ENCODE assay signal across 8 cellular contexts in the genomic region with DNA sequence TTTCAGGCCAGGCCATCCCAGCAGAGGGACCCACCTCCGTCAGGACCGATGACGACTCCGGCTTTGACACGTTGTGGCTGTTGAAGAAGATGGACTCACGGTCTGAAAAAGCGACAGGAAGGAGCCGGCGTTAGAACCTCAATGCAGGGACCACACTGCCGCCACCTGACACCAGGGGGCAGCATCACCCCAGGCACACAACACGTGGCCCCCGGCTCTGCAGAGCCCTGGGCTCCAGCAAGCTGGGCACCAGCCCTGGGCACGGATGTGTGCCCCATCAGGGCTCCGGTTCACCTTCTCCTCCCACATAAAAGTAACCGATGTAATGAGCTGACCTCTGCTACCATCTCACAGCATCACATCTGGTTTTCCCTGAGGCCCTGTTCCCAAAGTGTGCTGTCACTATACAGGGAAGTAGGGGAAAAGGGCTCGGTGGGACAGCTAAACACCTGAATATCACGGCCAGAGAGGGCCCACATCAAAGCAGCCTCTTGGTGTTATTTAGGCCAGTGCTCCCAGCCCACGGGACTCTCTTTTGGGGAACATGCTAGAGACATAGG. TPM values are rescaled to one million over a fixed set of nuclear protein-coding genes. Genes with fewer than 3 reads are reported as not detected.
DNase-seq lines count a peak whose midpoint lies in the region; ATAC-seq and TF ChIP-seq lines count a peak whose summit lies in the region.

No MANE protein-coding gene starts in this region.

- CTCF ChIA-PET in activated naive CD4-positive, alpha-beta T cell treated with anti-CD3 and anti-CD28 coated beads for 36 hours (lab: Charles Lee) = interaction anchor here (0.6 to 1.9 kb wide), 20 partner anchors 8 to 234 kb away, joined by 3 to 12 read pairs (median 3); no protein-coding TSS in a partner anchor

- TF ChIP-seq POLR2A in transverse colon (IDR thresholded peaks at IDR 0.05) = no peak

- H4K8ac ChIP-seq in trophoblast cell (ENCODE audit: low read depth, low read length) = no peak overlapping the region

- H2AK5ac ChIP-seq in trophoblast cell (ENCODE audit: low read length) = no peak overlapping the region

- H3K4me3 ChIP-seq in SJSA1 (no peak overlapping the region), trophoblast cell (ENCODE audit: low read depth, low read length) (no peak overlapping the region), transverse colon (no peak overlapping the region)

- H3K4ac ChIP-seq in trophoblast cell (ENCODE audit: low read depth, low read length) = no peak overlapping the region

- no peak overlapping the region for H3K18ac ChIP-seq in trophoblast cell (ENCODE audit: low read length)

- H3K4me3 Mint-ChIP-seq in activated naive CD4-positive, alpha-beta T cell treated with anti-CD3 and anti-CD28 coated beads for 36 hours = no peak overlapping the region

- H3K36me3 ChIP-seq in SJSA1 = peaks cover 47% of the 10 kb centered on the region
- peaks cover 2% of the 10 kb centered on the region in 2 experiments for H3K36me3 ChIP-seq in trophoblast cell (ENCODE audit: control insufficient read depth in 1 of 2, insufficient read depth in 2 of 2, low read length in 2 of 2)
- peaks cover 0 to 11% (median 0%) of the 10 kb centered on the region in 4 donors for H3K36me3 ChIP-seq in transverse colon

- H3K27ac Mint-ChIP-seq in activated naive CD4-positive, alpha-beta T cell treated with anti-CD3 and anti-CD28 coated beads for 36 hours = no peak overlapping the region

- H3K36me3 Mint-ChIP-seq in activated naive CD4-positive, alpha-beta T cell treated with anti-CD3 and anti-CD28 coated beads for 36 hours (ENCODE audit: low read depth) = peaks cover 3% of the 10 kb centered on the region

- H3K4me1 Mint-ChIP-seq in activated naive CD4-positive, alpha-beta T cell treated with anti-CD3 and anti-CD28 coated beads for 36 hours (ENCODE audit: low read depth) = peaks cover 4% of the 10 kb centered on the region

- TF ChIP-seq EP300 in transverse colon (IDR thresholded peaks at IDR 0.05; ENCODE audit: low read depth) = no peak

- in situ Hi-C loops in transverse colon (cut with MboI; ENCODE audit: low pct_ligation_motif_present in 1 of 4, low pct_unique_long_range_greater_than_20kb in 1 of 4, low sequenced_read_pairs in 3 of 4) = loop anchor here in 3 of 4 donors (5.0 to 10.0 kb wide), 3 partner anchors 183 to 193 kb away; no protein-coding TSS in a partner anchor

- no peaks in the 10 kb centered on the region for H3K27me3 Mint-ChIP-seq in activated naive CD4-positive, alpha-beta T cell treated with anti-CD3 and anti-CD28 coated beads for 36 hours (ENCODE audit: low read depth)

- DNase-seq in COR-L47 (lab: John Stamatoyannopoulos, UW) (peak; percentile 83), KG1 (lab: John Stamatoyannopoulos, UW) (peak; percentile 54), SJSA1 (ENCODE audit: low read depth in 1 of 2, low spot score in 2 of 2) (peak; percentile 60 to 70), glomerular visceral epithelial cell (ENCODE audit: extremely low spot score) (peak; percentile 75), trophoblast cell (peak; percentile 41 to 83), transverse colon (peak; percentile 84)
- DNase-seq in activated naive CD4-positive, alpha-beta T cell treated with anti-CD3 and anti-CD28 coated beads for 36 hours = peak; percentile 84

- H4K91ac ChIP-seq in trophoblast cell (ENCODE audit: low read depth, low read length) = no peak overlapping the region

- H3K4me2 ChIP-seq in trophoblast cell (ENCODE audit: low read length) = no peak overlapping the region

- H2AFZ ChIP-seq in trophoblast cell (ENCODE audit: insufficient read depth, low read length, poor library complexity) = no peak overlapping the region

- ATAC-seq in GM21528 (IDR thresholded peaks at IDR 0.05; ENCODE audit: low FRiP score, unreplicated experiment) = peak; percentile 67

- H3K9ac ChIP-seq in trophoblast cell (ENCODE audit: low read length) = no peak overlapping the region

- H2BK12ac ChIP-seq in trophoblast cell (ENCODE audit: low read length) = no peak overlapping the region

- no peaks in the 10 kb centered on the region for H3K79me1 ChIP-seq in trophoblast cell (ENCODE audit: low read length)

- H4K12ac ChIP-seq in trophoblast cell (ENCODE audit: low read depth, low read length) = no peak overlapping the region

- H3K27me3 ChIP-seq in SJSA1 (replicated peaks) (no peaks in the 10 kb centered on the region), trophoblast cell (ENCODE audit: insufficient read depth, low read length) (no peaks in the 10 kb centered on the region), transverse colon (no peaks in the 10 kb centered on the region)

- H3K27ac ChIP-seq in SJSA1 (no peak overlapping the region), trophoblast cell (ENCODE audit: low read depth, low read length) (no peak overlapping the region), transverse colon (no peak overlapping the region)

- no peaks in the 10 kb centered on the region for H3K9me3 Mint-ChIP-seq in activated naive CD4-positive, alpha-beta T cell treated with anti-CD3 and anti-CD28 coated beads for 36 hours

- H3K79me2 ChIP-seq in trophoblast cell (ENCODE audit: control insufficient read depth, insufficient read depth, low read length, poor library complexity) = no peaks in the 10 kb centered on the region

- peaks cover 12% of the 10 kb centered on the region for H3K4me1 ChIP-seq in SJSA1 (replicated peaks)
- H3K4me1 ChIP-seq in trophoblast cell (ENCODE audit: control insufficient read depth in 1 of 2, insufficient read depth in 2 of 2, low read length in 2 of 2) = no peaks in the 10 kb centered on the region
- H3K4me1 ChIP-seq in transverse colon = peaks cover 0 to 5% (median 0%) of the 10 kb centered on the region in 4 donors

- TF ChIP-seq CTCF in transverse colon (IDR thresholded peaks at IDR 0.05) = peak; percentile 93 to 97 (median 95)

- intact Hi-C loops in activated naive CD4-positive, alpha-beta T cell treated with anti-CD3 and anti-CD28 coated beads for 36 hours (cut with micrococcal nuclease) = loop anchor here (1.0 to 10.0 kb wide), 5 partner anchors 161 to 593 kb away; no protein-coding TSS in a partner anchor
- intact Hi-C loops in transverse colon (cut with DNase I; ENCODE audit: low total_unique reads) = loop anchor here (2.0 to 5.0 kb wide), 2 partner anchors 165 to 187 kb away; a partner anchor contains a TSS

- H3K9me3 ChIP-seq in SJSA1 (replicated peaks) (no peaks in the 10 kb centered on the region), trophoblast cell (ENCODE audit: insufficient read depth, low read depth, low read length) (no peaks in the 10 kb centered on the region), transverse colon (no peaks in the 10 kb centered on the region)

- WGBS in trophoblast cell (ENCODE audit: extremely low coverage, insufficient coverage, insufficient read length) = no CpG with 5 or more reads among the region's 18 CpGs
- 16% methylated on average over 17 of the region's 18 CpGs; no CpG with 5 or more reads in 1 of the 2 donors for WGBS in transverse colon (ENCODE audit: low coverage in 1 of 2), 2 donors

- H3K23ac ChIP-seq in trophoblast cell (ENCODE audit: low read length) = no peak overlapping the region

- no peak overlapping the region for H2BK120ac ChIP-seq in trophoblast cell (ENCODE audit: insufficient read depth, low read length, poor library complexity)

- H3K14ac ChIP-seq in trophoblast cell (ENCODE audit: low read length) = no peak overlapping the region

- H2BK5ac ChIP-seq in trophoblast cell (ENCODE audit: low read depth, low read length, poor library complexity) = no peak overlapping the region

RNA-seq across cellular contexts. Expression of a gene that starts 29.0 kb away (rescaled TPM):
- total RNA-seq in SJSA1 (2014; rRNA removed; shearing (Covaris generic)) = not detected in 2 replicates
- total RNA-seq in activated naive CD4-positive, alpha-beta T cell treated with anti-CD3 and anti-CD28 coated beads for 36 hours = not detected
- polyA plus RNA-seq in trophoblast cell (2013) = 0.19 TPM in 2 replicates
- total RNA-seq in transverse colon = 100 to 1,000 TPM in 1 of 4 donors, 10 to 100 TPM in 2, 1 to 10 TPM in 1; 9.2 to 215 (median 40.7) TPM

Comparison
In these comparisons a context has a peak if more than half of its experiments do, and no peak if none do; other contexts are left out.
1. RNA of a gene that starts 29.0 kb away (total RNA-seq): 9.2 to 215 TPM in transverse colon; not detected in SJSA1 and not detected in activated naive CD4-positive, alpha-beta T cell treated with anti-CD3 and anti-CD28 coated beads for 36 hours; every median in the first group is over 10 times any median in the second.
2. Peak in every context shown above with its lines, with median percentiles within 50 percentile points of each other: DNase-seq.